Comparison of ENCODE assay signal across 18 cellular contexts in the genomic region with DNA sequence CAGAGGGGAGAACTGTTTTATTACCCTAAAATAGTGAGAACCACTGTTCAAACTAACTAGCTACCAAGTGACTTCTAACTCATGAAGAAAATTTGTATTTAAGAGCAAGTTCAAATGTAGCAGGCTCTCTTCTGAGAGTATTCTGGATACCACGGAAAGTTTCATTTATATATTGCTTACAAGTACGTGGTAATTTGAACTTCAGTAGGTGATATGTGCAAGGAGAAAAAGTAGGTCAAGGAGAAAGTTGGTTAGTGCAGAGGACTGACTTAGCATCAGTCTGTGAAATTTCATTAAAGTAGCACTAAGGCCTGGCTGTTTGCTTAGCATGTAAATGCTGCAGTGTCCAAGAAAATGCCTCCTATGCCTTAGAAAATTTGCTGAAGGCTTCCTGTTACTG. TPM values are rescaled to one million over a fixed set of nuclear protein-coding genes. Genes with fewer than 3 reads are reported as not detected.
DNase-seq lines count a peak whose midpoint lies in the region; ATAC-seq lines count a peak whose summit lies in the region.
"Had no signal": no experiment of that assay in that cellular context is flagged by ENCODE, and none has a peak within 500 bp of the region (broad histone marks: within the 10 kb centered on the region; RNA-seq: fewer than 3 reads in every experiment).

No MANE protein-coding gene starts in this region.

- no peaks in the 10 kb centered on the region for H3K27me3 Mint-ChIP-seq in stimulated activated naive CD8-positive, alpha-beta T cell treated with anti-CD3 and anti-CD28 coated beads, Interleukin-15, amount 100 ng/mL, for 72 hours
- no peaks in the 10 kb centered on the region for H3K27me3 Mint-ChIP-seq in activated T-helper 17 cell treated with anti-CD3 and anti-CD28 coated beads, Interleukin-2, amount 50 U/mL, for 72 hours
- H3K27me3 Mint-ChIP-seq: CD4-positive, CD25-positive, alpha-beta regulatory T cell had no signal

- H3K9ac ChIP-seq in HUES6 (ENCODE audit: low read length) = no peak overlapping the region
- H3K9ac ChIP-seq: BLaER1 had no signal

- H3K9me3 Mint-ChIP-seq in stimulated activated naive CD8-positive, alpha-beta T cell treated with anti-CD3 and anti-CD28 coated beads, Interleukin-15, amount 100 ng/mL, for 72 hours = no peaks in the 10 kb centered on the region
- H3K9me3 Mint-ChIP-seq in activated T-helper 17 cell treated with anti-CD3 and anti-CD28 coated beads, Interleukin-2, amount 50 U/mL, for 72 hours = no peaks in the 10 kb centered on the region
- H3K9me3 Mint-ChIP-seq: HFFc6 had no signal

- H3K27ac Mint-ChIP-seq in stimulated activated naive CD8-positive, alpha-beta T cell treated with anti-CD3 and anti-CD28 coated beads, Interleukin-15, amount 100 ng/mL, for 72 hours = no peak overlapping the region
- no peak overlapping the region for H3K27ac Mint-ChIP-seq in activated T-helper 17 cell treated with anti-CD3 and anti-CD28 coated beads, Interleukin-2, amount 50 U/mL, for 72 hours
- H3K27ac Mint-ChIP-seq: HFFc6 had no signal

- H3K4me1 Mint-ChIP-seq in stimulated activated naive CD8-positive, alpha-beta T cell treated with anti-CD3 and anti-CD28 coated beads, Interleukin-15, amount 100 ng/mL, for 72 hours = peaks cover 9% of the 10 kb centered on the region
- H3K4me1 Mint-ChIP-seq in activated T-helper 17 cell treated with anti-CD3 and anti-CD28 coated beads, Interleukin-2, amount 50 U/mL, for 72 hours = peaks cover 7% of the 10 kb centered on the region

- H3K36me3 ChIP-seq in HUES6 (ENCODE audit: control insufficient read depth, insufficient read depth, low read length) = no peaks in the 10 kb centered on the region
- H3K36me3 ChIP-seq: BLaER1 had no signal

- no peaks in the 10 kb centered on the region for H3K9me3 ChIP-seq in HUES6 (ENCODE audit: control insufficient read depth, insufficient read depth, low read depth, low read length)
- H3K9me3 ChIP-seq: BLaER1 had no signal

- H3K4me1 ChIP-seq in HUES6 (ENCODE audit: control insufficient read depth, insufficient read depth, low read length) = peaks cover 27% of the 10 kb centered on the region
- H3K4me1 ChIP-seq: BLaER1 had no signal

- H3K36me3 Mint-ChIP-seq in activated T-helper 17 cell treated with anti-CD3 and anti-CD28 coated beads, Interleukin-2, amount 50 U/mL, for 72 hours (ENCODE audit: low read depth) = peaks cover 6% of the 10 kb centered on the region

- ATAC-seq in stimulated activated naive CD8-positive, alpha-beta T cell treated with anti-CD3 and anti-CD28 coated beads, Interleukin-15, amount 100 ng/mL, for 72 hours = peak; percentile 39
- no peak for ATAC-seq in stimulated activated naive CD8-positive, alpha-beta T cell treated with anti-CD3 and anti-CD28 coated beads, Interleukin-15, Interleukin-2, amounts not matched to agents 100 U/mL and 50 U/mL, for 24 hours
- peak; percentile 37 for ATAC-seq in activated T-helper 17 cell treated with anti-CD3 and anti-CD28 coated beads, Interleukin-2, amount 50 U/mL, for 72 hours (replicated peaks)
- no peak for ATAC-seq in GM21619 (IDR thresholded peaks at IDR 0.05; ENCODE audit: unreplicated experiment)

- H3K27ac ChIP-seq in HUES6 (ENCODE audit: low read depth, low read length) = peak overlapping the region; percentile 17; the same call in 1 of the 2 replicates
- H3K27ac ChIP-seq: BLaER1 had no signal

- H3K4me3 Mint-ChIP-seq in stimulated activated naive CD8-positive, alpha-beta T cell treated with anti-CD3 and anti-CD28 coated beads, Interleukin-15, amount 100 ng/mL, for 72 hours = no peak overlapping the region
- no peak overlapping the region for H3K4me3 Mint-ChIP-seq in activated T-helper 17 cell treated with anti-CD3 and anti-CD28 coated beads, Interleukin-2, amount 50 U/mL, for 72 hours
- H3K4me3 Mint-ChIP-seq: CD4-positive, CD25-positive, alpha-beta regulatory T cell; HFFc6 had no signal

- no peaks in the 10 kb centered on the region for H3K27me3 ChIP-seq in HUES6 (ENCODE audit: control insufficient read depth, insufficient read depth, low read length)
- H3K27me3 ChIP-seq: BLaER1 had no signal

- DNase-seq in stimulated activated naive CD8-positive, alpha-beta T cell treated with anti-CD3 and anti-CD28 coated beads, Interleukin-15, amount 100 ng/mL, for 72 hours = no peak
- DNase-seq in stimulated activated naive CD8-positive, alpha-beta T cell treated with anti-CD3 and anti-CD28 coated beads, Interleukin-15, Interleukin-2, amounts not matched to agents 100 U/mL and 50 U/mL, for 24 hours = no peak
- DNase-seq in EL (no peak), T-helper 1 cell (no peak)
- DNase-seq in activated CD4-positive, alpha-beta T cell treated with anti-CD3 and anti-CD28 coated beads for 4 hours = no peak
- DNase-seq: 8988T; AML-193; Calu3; CD4-positive, CD25-positive, alpha-beta regulatory T cell; DMS79; GOT3; HCEC 1CT; HFFc6; KBM-7 had no signal

- H3K4me3 ChIP-seq in HUES6 (ENCODE audit: low read depth, low read length) = no peak overlapping the region
- H3K4me3 ChIP-seq: BLaER1 had no signal

RNA-seq across cellular contexts. Expression of a gene that starts 16.7 kb away (rescaled TPM):
- under 1 TPM; 0.35 to 0.77 TPM for total RNA-seq in activated T-helper 17 cell treated with anti-CD3 and anti-CD28 coated beads, Interleukin-2, amount 50 U/mL, for 72 hours
- total RNA-seq: CD4-positive, CD25-positive, alpha-beta regulatory T cell had no signal

RNA-seq across cellular contexts. Expression of a gene that starts 32.2 kb away (rescaled TPM):
- 10 to 100 TPM; 10.4 to 14.2 TPM for total RNA-seq in activated T-helper 17 cell treated with anti-CD3 and anti-CD28 coated beads, Interleukin-2, amount 50 U/mL, for 72 hours

RNA-seq across cellular contexts. Expression of a gene that starts 32.6 kb away (rescaled TPM):
- total RNA-seq in activated T-helper 17 cell treated with anti-CD3 and anti-CD28 coated beads, Interleukin-2, amount 50 U/mL, for 72 hours = 100 to 1,000 TPM; 646 to 717 TPM

Comparison
In these comparisons a context has a peak if more than half of its experiments do, and no peak if none do; other contexts are left out.
1. ATAC-seq: peak in stimulated activated naive CD8-positive, alpha-beta T cell treated with anti-CD3 and anti-CD28 coated beads, Interleukin-15, amount 100 ng/mL, for 72 hours (single experiment) and activated T-helper 17 cell treated with anti-CD3 and anti-CD28 coated beads, Interleukin-2, amount 50 U/mL, for 72 hours (single experiment); none in stimulated activated naive CD8-positive, alpha-beta T cell treated with anti-CD3 and anti-CD28 coated beads, Interleukin-15, Interleukin-2, amounts not matched to agents 100 U/mL and 50 U/mL, for 24 hours (single experiment) and GM21619 (single experiment).